Comparison of ENCODE assay signal across 28 cellular contexts in genomic region chr2:12548906-12549305, GRCh38.
"Had no signal": no experiment of that assay in that cellular context is flagged by ENCODE, and none has a peak within 500 bp of the region (broad histone marks: within the 10 kb centered on the region; RNA-seq: fewer than 3 reads in every experiment).

No MANE protein-coding gene starts in this region.

- H3K4me3 ChIP-seq: cardiac muscle cell, MG63, Peyer's patch had no signal

- H3K27me3 ChIP-seq: brain microvascular endothelial cell, cardiac muscle cell, MG63, Peyer's patch had no signal

- DNase-seq: activated CD4-positive, alpha-beta T cell treated with anti-CD3 and anti-CD28 coated beads for 1 hour; activated CD4-positive, alpha-beta T cell treated with anti-CD3 and anti-CD28 coated beads, Interleukin-2, amount 10 ng/mL, durations not matched to agents 24 days and 14 days; activated CD4-positive, alpha-beta T cell treated with anti-CD3 and anti-CD28 coated beads, Interleukin-2, amount 50 U/mL, for 48 hours; activated effector memory CD4-positive, alpha-beta T cell treated with anti-CD3 and anti-CD28 coated beads, Interleukin-2, amount 50 U/mL, for 16 hours; activated naive CD4-positive, alpha-beta T cell treated with Interleukin-2 at 50 U/mL for 16 hours; activated naive CD8-positive, alpha-beta T cell treated with anti-CD3 and anti-CD28 coated beads, Interleukin-2, amount 50 U/mL, for 24 hours; activated T-cell treated with anti-CD3 and anti-CD28 coated beads, Interleukin-2, amount 50 U/mL, for 4 hours; amniotic stem cell; brain microvascular endothelial cell; MG63; MV-4-11; NCI-H1092 treated with DMSO at 0.1 percent for 48 hours; NCI-H1417 treated with DMSO at 0.1 percent for 48 hours; NCI-H1694 treated with DMSO at 0.1 percent for 48 hours; NCI-H2029 treated with DMSO at 0.1 percent for 48 hours; NCI-H345; NCI-H510A; NCI-H526 treated with DMSO at 0.1 percent for 48 hours; NCI-H82; OCI-M1; Peyer's patch; Right ventricle myocardium superior; T-helper 17 cell; T-helper 9 cell had no signal

- ATAC-seq: activated naive CD4-positive, alpha-beta T cell treated with anti-CD3 and anti-CD28 coated beads, Interleukin-2, amount 50 U/mL, for 72 hours; activated naive CD8-positive, alpha-beta T cell treated with anti-CD3 and anti-CD28 coated beads, Interleukin-2, amount 50 U/mL, for 24 hours; activated T-cell treated with anti-CD3 and anti-CD28 coated beads, Interleukin-2, amount 50 U/mL, for 4 hours; T-helper 17 cell; WTC11 had no signal

- H3K4me1 ChIP-seq: Peyer's patch had no signal

- H3K36me3 ChIP-seq: brain microvascular endothelial cell, cardiac muscle cell, MG63, Peyer's patch had no signal

- H3K9me3 ChIP-seq: MG63, Peyer's patch had no signal

- H3K27ac ChIP-seq: brain microvascular endothelial cell, cardiac muscle cell, Peyer's patch, RWPE1 had no signal
